ENCODE assay signal across 7 cellular contexts in genomic region chr7:88009651-88010050, GRCh38.
"Had no signal": no experiment of that assay in that cellular context is flagged by ENCODE, and none has a peak within 500 bp of the region (broad histone marks: within the 10 kb centered on the region; RNA-seq: fewer than 3 reads in every experiment).

No MANE protein-coding gene starts in this region.

- H3K4me3 ChIP-seq: GM23248, HAP-1 had no signal

- H3K36me3 ChIP-seq: HAP-1 had no signal

- H3K9me3 ChIP-seq: HAP-1 had no signal

- FAIRE-seq: HepG2 had no signal

- DNase-seq: GM23248, GOT3, H7, HFFc6 had no signal

- H2AFZ ChIP-seq: GM23248 had no signal

- H3K4me1 ChIP-seq: HAP-1 had no signal

- H3K27ac ChIP-seq: GM23248, HL-60 had no signal
